17 cellular contexts compared by ENCODE assay signal in the genomic region with DNA sequence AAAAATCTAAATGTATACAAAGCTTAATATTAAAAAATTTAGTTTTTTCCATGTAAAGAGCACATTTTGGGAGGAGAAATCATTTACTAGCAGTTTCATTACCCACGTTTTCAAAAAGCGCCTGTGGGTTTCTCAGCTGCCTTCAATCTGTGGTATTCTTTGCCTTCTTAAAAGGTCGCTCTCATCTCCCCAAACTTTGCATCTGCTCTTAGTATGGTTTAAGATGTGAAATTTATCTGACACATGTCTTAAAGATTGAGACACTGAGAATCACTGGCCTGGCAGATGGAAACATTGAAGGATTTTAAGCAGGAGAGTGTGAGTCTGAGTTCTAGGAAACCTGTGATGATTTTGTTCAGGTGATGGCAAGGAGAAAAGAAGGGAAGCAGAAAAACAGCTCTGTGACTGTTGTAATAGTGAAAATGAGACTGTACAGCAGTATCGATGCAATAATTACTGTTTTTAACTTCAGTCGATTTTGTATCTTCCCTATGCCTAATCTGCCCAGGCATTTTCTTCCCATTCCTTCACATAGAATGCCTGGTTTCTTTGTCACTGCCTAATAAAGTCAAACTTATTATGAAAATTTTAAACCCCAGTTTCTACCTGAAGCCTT.
DNase-seq lines count a peak whose midpoint lies in the region; ATAC-seq, FAIRE-seq and TF ChIP-seq lines count a peak whose summit lies in the region.
"Had no signal": no experiment of that assay in that cellular context is flagged by ENCODE, and none has a peak within 500 bp of the region (broad histone marks: within the 10 kb centered on the region; RNA-seq: fewer than 3 reads in every experiment).

No MANE protein-coding gene starts in this region.

- H3K4me1 Mint-ChIP-seq in activated B cell treated with CpG ODN at 0.5 μM for 24 hours, result peaks cover 18% of the 10 kb centered on the region
- peaks cover 5% of the 10 kb centered on the region for H3K4me1 Mint-ChIP-seq in CD4-positive, alpha-beta T cell (ENCODE audit: low read depth)

- no peak overlapping the region for H3K9ac ChIP-seq in Karpas-422 (ENCODE audit: low read length)
- H3K9ac ChIP-seq: parathyroid adenoma had no signal

- no peak overlapping the region for H2AFZ ChIP-seq in Karpas-422 (ENCODE audit: low read length)
- H2AFZ ChIP-seq: parathyroid adenoma had no signal

- ATAC-seq in HG02642 (IDR thresholded peaks at IDR 0.05; ENCODE audit: poor library complexity, unreplicated experiment) (peak; percentile 46), activated B cell treated with CpG ODN at 0.5 μM for 24 hours (ENCODE audit: low read depth) (no peak), heart left ventricle (no peak)
- ATAC-seq in CD4-positive, alpha-beta T cell (ENCODE audit: poor library complexity), result no peak

- H3K4me2 ChIP-seq in Karpas-422 (ENCODE audit: low read depth, low read length, poor library complexity, severe bottlenecking), result no peak overlapping the region

- H3K9me3 Mint-ChIP-seq in activated B cell treated with CpG ODN at 0.5 μM for 24 hours, result no peaks in the 10 kb centered on the region
- H3K9me3 Mint-ChIP-seq in CD4-positive, alpha-beta T cell, result no peaks in the 10 kb centered on the region
- H3K9me3 Mint-ChIP-seq: activated CD4-positive, alpha-beta T cell treated with anti-CD3 and anti-CD28 coated beads, Interleukin-2, amount 10 ng/mL, durations not matched to agents 7 days and 5 days; endodermal cell; T-helper 2 cell treated with Interferon-gamma antibody and Interleukin-4, amounts not matched to agents 5 μg/mL and 100 μg/mL, for 36 hours had no signal

- POLR2A ChIA-PET in activated B cell treated with CpG ODN at 0.5 μM for 24 hours (lab: Charles Lee), result interaction anchor here (0.5 to 1.8 kb wide), 6 partner anchors 87 to 1043 kb away, joined by 3 to 10 read pairs (median 4); a partner anchor contains a TSS
- POLR2A ChIA-PET in CD4-positive, alpha-beta T cell (lab: Charles Lee), result no interaction called here

- peak overlapping the region; percentile 61 for H3K27ac ChIP-seq in 22Rv1
- no peak overlapping the region for H3K27ac ChIP-seq in Karpas-422 (ENCODE audit: low read length)
- H3K27ac ChIP-seq in CD4-positive, alpha-beta T cell (ENCODE audit: low read depth, low read length), result no peak overlapping the region
- H3K27ac ChIP-seq in heart left ventricle, result no peak overlapping the region
- H3K27ac ChIP-seq: parathyroid adenoma had no signal

- H3K36me3 Mint-ChIP-seq in activated B cell treated with CpG ODN at 0.5 μM for 24 hours (ENCODE audit: low read depth), result peaks cover 64% of the 10 kb centered on the region
- peaks cover 14% of the 10 kb centered on the region for H3K36me3 Mint-ChIP-seq in CD4-positive, alpha-beta T cell (ENCODE audit: low read depth)

- no peaks in the 10 kb centered on the region for H3K27me3 Mint-ChIP-seq in activated B cell treated with CpG ODN at 0.5 μM for 24 hours
- no peaks in the 10 kb centered on the region for H3K27me3 Mint-ChIP-seq in CD4-positive, alpha-beta T cell
- H3K27me3 Mint-ChIP-seq: activated CD4-positive, alpha-beta T cell treated with anti-CD3 and anti-CD28 coated beads, Interleukin-2, amount 10 ng/mL, durations not matched to agents 7 days and 5 days had no signal

- no peak overlapping the region for H3K4me3 ChIP-seq in Karpas-422 (ENCODE audit: low read length)
- H3K4me3 ChIP-seq in heart left ventricle, result no peak overlapping the region
- H3K4me3 ChIP-seq: tibial nerve had no signal

- peak; percentile 77 for FAIRE-seq in GM19239 (lab: Jason Lieb, UNC)
- FAIRE-seq: D721Med had no signal

- DNase-seq in GM19239 (ENCODE audit: insufficient read length, low spot score) (no peak), activated B cell treated with CpG ODN at 0.5 μM for 24 hours (no peak), Karpas-422 (no peak), heart left ventricle (no peak), RKO (ENCODE audit: low spot score) (no peak)
- no peak for DNase-seq in CD4-positive, alpha-beta T cell
- DNase-seq: ACHN; activated CD4-positive, alpha-beta T cell treated with anti-CD3 and anti-CD28 coated beads, Interleukin-2, amount 10 ng/mL, durations not matched to agents 7 days and 5 days; activated effector memory CD4-positive, alpha-beta T cell treated with anti-CD3 and anti-CD28 coated beads, Interleukin-2, amount 50 U/mL, for 16 hours; endodermal cell; NCI-H2081 treated with DMSO at 0.1 percent for 48 hours had no signal

- H3K9me2 ChIP-seq in Karpas-422 (replicated peaks; ENCODE audit: insufficient read depth, low read length), result no peaks in the 10 kb centered on the region

- CTCF ChIA-PET in activated B cell treated with CpG ODN at 0.5 μM for 24 hours (lab: Charles Lee), result interaction anchor here (0.8 to 3.2 kb wide), 18 partner anchors 9 to 905 kb away, joined by 3 to 34 read pairs (median 4); no protein-coding TSS in a partner anchor
- CTCF ChIA-PET in CD4-positive, alpha-beta T cell (lab: Charles Lee), result no interaction called here

- H3K79me2 ChIP-seq in Karpas-422 (ENCODE audit: low read length), result no peaks in the 10 kb centered on the region
- H3K79me2 ChIP-seq: parathyroid adenoma had no signal

- 81 to 91% (median 86%) methylated on average over 5 of the region's 5 CpGs for WGBS in heart left ventricle, 4 donors

- H3K27me3 ChIP-seq in Karpas-422 (ENCODE audit: low read length), result no peaks in the 10 kb centered on the region
- H3K27me3 ChIP-seq in CD4-positive, alpha-beta T cell (ENCODE audit: control insufficient read depth, insufficient read depth, low read length), result no peaks in the 10 kb centered on the region
- H3K27me3 ChIP-seq in heart left ventricle, result no peaks in the 10 kb centered on the region
- H3K27me3 ChIP-seq: tibial nerve had no signal

- no peak overlapping the region for H3K4me3 Mint-ChIP-seq in activated B cell treated with CpG ODN at 0.5 μM for 24 hours
- H3K4me3 Mint-ChIP-seq in CD4-positive, alpha-beta T cell, result no peak overlapping the region
- H3K4me3 Mint-ChIP-seq: activated CD4-positive, alpha-beta T cell treated with anti-CD3 and anti-CD28 coated beads, Interleukin-2, amount 10 ng/mL, durations not matched to agents 7 days and 5 days; endodermal cell; T-helper 2 cell treated with Interferon-gamma antibody and Interleukin-4, amounts not matched to agents 5 μg/mL and 100 μg/mL, for 36 hours had no signal

- no peaks in the 10 kb centered on the region for H4K20me1 ChIP-seq in Karpas-422 (ENCODE audit: insufficient read depth, low read depth, low read length)

- no peak for TF ChIP-seq POLR2A in heart left ventricle (IDR thresholded peaks at IDR 0.05)

- H3K9me3 ChIP-seq in Karpas-422 (ENCODE audit: low read length), result no peaks in the 10 kb centered on the region
- no peaks in the 10 kb centered on the region for H3K9me3 ChIP-seq in CD4-positive, alpha-beta T cell (ENCODE audit: control insufficient read depth, low read length)
- no peaks in the 10 kb centered on the region for H3K9me3 ChIP-seq in heart left ventricle
- H3K9me3 ChIP-seq: tibial nerve had no signal

- TF ChIP-seq CTCF in 22Rv1 (IDR thresholded peaks at IDR 0.05) (no peak), activated B cell treated with CpG ODN at 0.5 μM for 24 hours (IDR thresholded peaks at IDR 0.05) (no peak), heart left ventricle (IDR thresholded peaks at IDR 0.05) (no peak)
- no peak for TF ChIP-seq CTCF in CD4-positive, alpha-beta T cell (IDR thresholded peaks at IDR 0.05)

- intact Hi-C loops in activated B cell treated with CpG ODN at 0.5 μM for 24 hours (cut with micrococcal nuclease) (loop anchor here (5.0 to 10.0 kb wide), 2 partner anchors 411 to 539 kb away; no protein-coding TSS in a partner anchor), heart left ventricle (cut with DNase I) (loop anchor here (1.0 to 10.0 kb wide), 13 partner anchors 86 to 909 kb away; a partner anchor contains a TSS)
- intact Hi-C loops in CD4-positive, alpha-beta T cell (cut with DNase I, micrococcal nuclease), result loop anchor here (5.0 to 10.0 kb wide), 3 partner anchors 86 to 1479 kb away; a partner anchor contains a TSS

- peak overlapping the region; percentile 73 for H3K27ac Mint-ChIP-seq in activated B cell treated with CpG ODN at 0.5 μM for 24 hours
- H3K27ac Mint-ChIP-seq in CD4-positive, alpha-beta T cell, result no peak overlapping the region
- H3K27ac Mint-ChIP-seq: activated CD4-positive, alpha-beta T cell treated with anti-CD3 and anti-CD28 coated beads, Interleukin-2, amount 10 ng/mL, durations not matched to agents 7 days and 5 days; endodermal cell; T-helper 2 cell treated with Interferon-gamma antibody and Interleukin-4, amounts not matched to agents 5 μg/mL and 100 μg/mL, for 36 hours had no signal

- no peaks in the 10 kb centered on the region for H3K36me3 ChIP-seq in Karpas-422 (ENCODE audit: insufficient read depth, low read length)
- peaks cover 0 to 71% (median 29%) of the 10 kb centered on the region in 9 donors for H3K36me3 ChIP-seq in heart left ventricle

- H3K4me1 ChIP-seq in Karpas-422 (ENCODE audit: low read length), result no peaks in the 10 kb centered on the region
- peaks cover 0 to 2% (median 0%) of the 10 kb centered on the region in 12 donors for H3K4me1 ChIP-seq in heart left ventricle
- H3K4me1 ChIP-seq: parathyroid adenoma had no signal
